ENCODE assay signal across 21 cellular contexts in genomic region chr19:16609511-16609910, GRCh38.
"Had no signal": no experiment of that assay in that cellular context is flagged by ENCODE, and none has a peak within 500 bp of the region (broad histone marks: within the 10 kb centered on the region; RNA-seq: fewer than 3 reads in every experiment).

No MANE protein-coding gene starts in this region.

- DNase-seq: dorsolateral prefrontal cortex; effector CD4-positive, alpha-beta T cell; foreskin fibroblast; heart left ventricle; kidney; natural killer cell; pancreas; stimulated activated CD4-positive, alpha-beta T cell treated with anti-CD3 and anti-CD28 coated beads, Interleukin-2, amount 100 ng/mL, for 24 hours; stimulated activated CD4-positive, alpha-beta T cell treated with anti-CD3 and anti-CD28 coated beads, Interleukin-4, amount 100 ng/mL, for 24 hours; stimulated activated naive CD4-positive, alpha-beta T cell treated with Interleukin-2 at 50 U/mL for 16 hours; stomach; thyroid gland had no signal

- H3K27me3 ChIP-seq: dorsolateral prefrontal cortex, gastroesophageal sphincter, heart left ventricle, hepatocyte, pancreas, right atrium auricular region, stomach, thyroid gland had no signal

- ATAC-seq: esophagus mucosa; gastroesophageal sphincter; heart left ventricle; left lobe of liver; natural killer cell; pancreas; sciatic nerve; stimulated activated effector memory CD8-positive, alpha-beta T cell treated with anti-CD3 and anti-CD28 coated beads, Interleukin-12 subunit alpha, Interleukin-12 subunit beta, amount 100 ng/mL, for 72 hours had no signal

- H3K27ac ChIP-seq: epithelial cell of prostate, thyroid gland had no signal

- H3K36me3 ChIP-seq: gastroesophageal sphincter, heart left ventricle, pancreas, right atrium auricular region, stomach, thyroid gland had no signal

- H3K4me3 ChIP-seq: dorsolateral prefrontal cortex, gastroesophageal sphincter, heart left ventricle, hepatocyte, lung, pancreas, right atrium auricular region, stomach, thyroid gland had no signal

- H3K9me3 ChIP-seq: gastroesophageal sphincter, heart left ventricle, pancreas, right atrium auricular region, stomach, thyroid gland had no signal

- H2AFZ ChIP-seq: hepatocyte had no signal

- H3K4me2 ChIP-seq: hepatocyte had no signal
